In the genomic region with DNA sequence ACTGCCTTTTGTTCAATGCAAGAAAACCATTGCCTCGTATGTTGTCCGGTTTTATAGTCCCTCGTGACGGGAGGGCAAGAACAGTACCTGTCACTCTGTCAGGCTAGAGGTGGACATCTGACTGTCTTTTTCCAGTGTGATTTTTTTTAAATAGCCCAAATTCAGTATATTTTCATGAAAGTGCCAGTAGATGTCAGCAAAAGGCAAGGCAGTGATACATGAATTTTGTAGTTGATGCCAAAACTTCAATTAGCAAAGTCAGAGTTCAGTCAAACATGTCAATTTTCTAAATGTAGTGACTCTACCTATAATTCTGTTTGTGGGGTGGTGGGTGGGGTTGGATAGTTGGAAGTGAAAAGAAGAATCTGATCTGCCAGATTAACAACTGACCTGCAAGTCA, we compare ENCODE assay signal across 1 cellular context.
TF ChIP-seq lines count a peak whose summit lies in the region.

No MANE protein-coding gene starts in this region.

TF ChIP-seq in H1, 55 proteins besides CTCF, POLR2A, EP300 and RAD21:
- no peak for TF ChIP-seq SAP30 (IDR thresholded peaks at IDR 0.05; ENCODE audit: insufficient read depth, insufficient replicate concordance, low read length)
- TF ChIP-seq MAFK (IDR thresholded peaks at IDR 0.05; ENCODE audit: low read depth, low read length), result no peak
- no peak for TF ChIP-seq HDAC2 (IDR thresholded peaks at IDR 0.05; ENCODE audit: borderline replicate concordance in 1 of 2, low read depth in 2 of 2, low read length in 2 of 2)
- no peak for TF ChIP-seq CEBPB (IDR thresholded peaks at IDR 0.05; ENCODE audit: low read depth, low read length)
- no peak for TF ChIP-seq CBX8 (IDR thresholded peaks at IDR 0.05; ENCODE audit: borderline replicate concordance, low read depth, low read length)
- no peak for TF ChIP-seq NANOG (IDR thresholded peaks at IDR 0.05; ENCODE audit: insufficient read depth, low read depth, low read length, poor library complexity, severe bottlenecking)
- no peak for TF ChIP-seq RNF2 (IDR thresholded peaks at IDR 0.05; ENCODE audit: borderline replicate concordance, low read depth, low read length, missing control alignments, poor library complexity, severe bottlenecking)
- no peak for TF ChIP-seq PHF8 (conservative IDR thresholded peaks at IDR 0.05; ENCODE audit: low read depth, low read length)
- no peak for TF ChIP-seq CBX5 (IDR thresholded peaks at IDR 0.05; ENCODE audit: low read depth, low read length)
- no peak for TF ChIP-seq HDAC6 (IDR thresholded peaks at IDR 0.05; ENCODE audit: low read depth, low read length)
- TF ChIP-seq RBBP5 (IDR thresholded peaks at IDR 0.05; ENCODE audit: borderline replicate concordance, low read depth, low read length), result no peak
- no peak for TF ChIP-seq RFX5 (IDR thresholded peaks at IDR 0.05; ENCODE audit: borderline replicate concordance, low read depth, low read length)
- no peak for TF ChIP-seq JUN (IDR thresholded peaks at IDR 0.05; ENCODE audit: low read depth, low read length)
- no peak for TF ChIP-seq ASH2L (IDR thresholded peaks at IDR 0.05; ENCODE audit: low read length)
- TF ChIP-seq FOSL1 (IDR thresholded peaks at IDR 0.05; ENCODE audit: insufficient read depth, low read depth, low read length), result no peak
- TF ChIP-seq POU5F1 (IDR thresholded peaks at IDR 0.05; ENCODE audit: low read depth, low read length), result no peak
- no peak for TF ChIP-seq BRCA1 (IDR thresholded peaks at IDR 0.05; ENCODE audit: low read depth, low read length)
- no peak for TF ChIP-seq SIX5 (IDR thresholded peaks at IDR 0.05; ENCODE audit: low read depth, low read length)
- TF ChIP-seq SIRT6 (IDR thresholded peaks at IDR 0.05; ENCODE audit: low read length), result no peak
